1 cellular context compared by ENCODE assay signal in the genomic region with DNA sequence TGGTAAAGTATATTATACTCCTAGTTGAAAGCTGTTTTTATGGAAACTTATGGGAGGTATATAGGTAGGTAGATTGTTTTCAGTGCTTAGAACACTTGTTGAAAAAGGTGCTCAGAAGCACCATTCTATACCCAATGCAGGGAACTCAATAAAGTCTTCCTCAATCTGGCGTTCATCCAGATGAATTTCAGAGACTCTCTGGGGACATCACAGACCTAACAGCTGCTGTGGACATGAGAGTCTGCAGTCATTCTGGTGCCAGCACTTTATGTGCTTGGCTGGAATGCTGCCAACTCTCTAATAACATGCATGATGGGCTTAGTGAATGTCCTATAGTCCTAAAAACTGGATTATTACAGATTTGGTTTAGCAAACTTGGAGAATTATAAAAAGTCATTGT.
TF ChIP-seq lines count a peak whose summit lies in the region.

No MANE protein-coding gene starts in this region.

TF ChIP-seq in HEK293, 187 proteins besides CTCF, POLR2A, EP300 and RAD21 (continued from another document):
- TF ChIP-seq, protein P1, sequence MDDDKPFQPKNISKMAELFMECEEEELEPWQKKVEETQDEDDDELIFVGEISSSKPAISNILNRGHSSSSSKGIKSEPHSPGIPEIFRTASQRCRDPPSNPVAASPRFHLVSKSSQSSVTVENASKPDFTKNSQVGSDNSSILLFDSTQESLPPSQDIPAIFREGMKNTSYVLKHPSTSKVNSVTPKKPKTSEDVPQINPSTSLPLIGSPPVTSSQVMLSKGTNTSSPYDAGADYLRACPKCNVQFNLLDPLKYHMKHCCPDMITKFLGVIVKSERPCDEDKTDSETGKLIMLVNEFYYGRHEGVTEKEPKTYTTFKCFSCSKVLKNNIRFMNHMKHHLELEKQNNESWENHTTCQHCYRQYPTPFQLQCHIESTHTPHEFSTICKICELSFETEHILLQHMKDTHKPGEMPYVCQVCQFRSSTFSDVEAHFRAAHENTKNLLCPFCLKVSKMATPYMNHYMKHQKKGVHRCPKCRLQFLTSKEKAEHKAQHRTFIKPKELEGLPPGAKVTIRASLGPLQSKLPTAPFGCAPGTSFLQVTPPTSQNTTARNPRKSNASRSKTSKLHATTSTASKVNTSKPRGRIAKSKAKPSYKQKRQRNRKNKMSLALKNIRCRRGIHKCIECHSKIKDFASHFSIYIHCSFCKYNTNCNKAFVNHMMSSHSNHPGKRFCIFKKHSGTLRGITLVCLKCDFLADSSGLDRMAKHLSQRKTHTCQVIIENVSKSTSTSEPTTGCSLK (tag by site-specific recombination; IDR thresholded peaks at IDR 0.05) = no peak
- no peak for TF ChIP-seq ZNF223 (tag by site-specific recombination; IDR thresholded peaks at IDR 0.05)
- TF ChIP-seq ZNF501 (tag by site-specific recombination; IDR thresholded peaks at IDR 0.05) = no peak
- TF ChIP-seq, protein P2, sequence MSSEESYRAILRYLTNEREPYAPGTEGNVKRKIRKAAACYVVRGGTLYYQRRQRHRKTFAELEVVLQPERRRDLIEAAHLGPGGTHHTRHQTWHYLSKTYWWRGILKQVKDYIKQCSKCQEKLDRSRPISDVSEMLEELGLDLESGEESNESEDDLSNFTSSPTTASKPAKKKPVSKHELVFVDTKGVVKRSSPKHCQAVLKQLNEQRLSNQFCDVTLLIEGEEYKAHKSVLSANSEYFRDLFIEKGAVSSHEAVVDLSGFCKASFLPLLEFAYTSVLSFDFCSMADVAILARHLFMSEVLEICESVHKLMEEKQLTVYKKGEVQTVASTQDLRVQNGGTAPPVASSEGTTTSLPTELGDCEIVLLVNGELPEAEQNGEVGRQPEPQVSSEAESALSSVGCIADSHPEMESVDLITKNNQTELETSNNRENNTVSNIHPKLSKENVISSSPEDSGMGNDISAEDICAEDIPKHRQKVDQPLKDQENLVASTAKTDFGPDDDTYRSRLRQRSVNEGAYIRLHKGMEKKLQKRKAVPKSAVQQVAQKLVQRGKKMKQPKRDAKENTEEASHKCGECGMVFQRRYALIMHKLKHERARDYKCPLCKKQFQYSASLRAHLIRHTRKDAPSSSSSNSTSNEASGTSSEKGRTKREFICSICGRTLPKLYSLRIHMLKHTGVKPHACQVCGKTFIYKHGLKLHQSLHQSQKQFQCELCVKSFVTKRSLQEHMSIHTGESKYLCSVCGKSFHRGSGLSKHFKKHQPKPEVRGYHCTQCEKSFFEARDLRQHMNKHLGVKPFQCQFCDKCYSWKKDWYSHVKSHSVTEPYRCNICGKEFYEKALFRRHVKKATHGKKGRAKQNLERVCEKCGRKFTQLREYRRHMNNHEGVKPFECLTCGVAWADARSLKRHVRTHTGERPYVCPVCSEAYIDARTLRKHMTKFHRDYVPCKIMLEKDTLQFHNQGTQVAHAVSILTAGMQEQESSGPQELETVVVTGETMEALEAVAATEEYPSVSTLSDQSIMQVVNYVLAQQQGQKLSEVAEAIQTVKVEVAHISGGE (tag by site-specific recombination; conservative IDR thresholded peaks at IDR 0.05; ENCODE audit: low read depth) = no peak
- no peak for TF ChIP-seq ZNF175 (tag by site-specific recombination; IDR thresholded peaks at IDR 0.05)
- TF ChIP-seq GFI1B (tag by site-specific recombination; IDR thresholded peaks at IDR 0.05) = no peak
- no peak for TF ChIP-seq ZNF114 (tag by site-specific recombination; IDR thresholded peaks at IDR 0.05)
- TF ChIP-seq SETDB1 (IDR thresholded peaks at IDR 0.05; ENCODE audit: insufficient read length, low read length) = no peak
- TF ChIP-seq ZNF747 (tag by site-specific recombination; IDR thresholded peaks at IDR 0.05) = no peak
